1 cellular context compared by ENCODE assay signal in the genomic region with DNA sequence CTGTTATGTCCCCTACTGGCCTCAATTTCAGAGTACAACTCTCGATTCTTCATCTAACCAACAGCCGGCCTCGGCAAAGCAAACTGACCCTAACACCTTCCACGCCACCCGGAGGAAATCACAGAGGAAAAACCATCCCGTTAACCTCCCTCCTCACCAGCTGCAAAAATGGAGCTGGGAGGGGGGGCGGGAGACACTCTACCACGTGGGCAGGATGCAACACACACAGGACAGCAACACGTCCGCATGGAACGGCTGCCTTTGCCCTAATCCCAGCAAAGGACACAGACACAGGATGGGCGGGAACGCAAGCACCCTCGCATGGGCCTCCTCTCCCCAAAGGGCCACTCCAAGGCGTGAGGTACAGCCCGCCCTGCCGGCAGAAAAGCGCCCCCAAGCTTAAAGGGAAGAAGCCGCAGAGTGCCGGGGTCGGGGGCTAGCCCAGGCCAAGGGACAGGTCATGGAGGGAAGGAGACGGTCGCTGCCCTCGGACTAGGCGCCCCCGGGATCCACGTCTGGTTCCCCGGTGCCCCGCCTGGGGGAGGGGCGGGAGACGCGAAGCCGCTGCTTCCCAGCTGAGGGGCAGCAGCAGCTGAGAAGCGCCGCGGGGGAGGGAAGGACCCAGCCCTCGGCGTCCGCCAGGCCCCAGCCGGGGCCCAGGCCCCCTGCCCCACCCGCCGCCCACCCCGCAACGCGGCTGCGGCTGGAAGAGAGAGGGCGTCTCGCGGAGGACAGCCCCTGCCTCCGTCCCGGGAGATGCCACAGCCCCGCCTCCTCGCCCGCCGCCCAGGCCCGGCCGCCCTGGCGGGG.
TF ChIP-seq lines count a peak whose summit lies in the region.

No MANE protein-coding gene starts in this region.

TF ChIP-seq in HepG2, 621 proteins besides CTCF, POLR2A, EP300 and RAD21 (continued from another document and continues in another):
- 0 out of 2 replicates have a peak, but pooled peaks have one; percentile 32 for TF ChIP-seq ZNF318 (CRISPR knock-in tag; IDR thresholded peaks at IDR 0.05)
- 0 out of 2 replicates have a peak, but pooled peaks have one; percentile 17 for TF ChIP-seq ZNF564 (CRISPR knock-in tag; IDR thresholded peaks at IDR 0.05)
- no peak for TF ChIP-seq NBN (conservative IDR thresholded peaks at IDR 0.05)
- 0 out of 2 replicates have a peak, but pooled peaks have one; percentile 48 for TF ChIP-seq CAMTA2 (CRISPR knock-in tag; IDR thresholded peaks at IDR 0.05; ENCODE audit: borderline replicate concordance)
- TF ChIP-seq ZIK1 (CRISPR knock-in tag; IDR thresholded peaks at IDR 0.05; ENCODE audit: borderline replicate concordance, low read depth) = 0 out of 2 replicates have a peak, but pooled peaks have one; percentile 18
- peak; percentile 10 for TF ChIP-seq MXD3 (CRISPR knock-in tag; IDR thresholded peaks at IDR 0.05)
- TF ChIP-seq, protein P1, sequence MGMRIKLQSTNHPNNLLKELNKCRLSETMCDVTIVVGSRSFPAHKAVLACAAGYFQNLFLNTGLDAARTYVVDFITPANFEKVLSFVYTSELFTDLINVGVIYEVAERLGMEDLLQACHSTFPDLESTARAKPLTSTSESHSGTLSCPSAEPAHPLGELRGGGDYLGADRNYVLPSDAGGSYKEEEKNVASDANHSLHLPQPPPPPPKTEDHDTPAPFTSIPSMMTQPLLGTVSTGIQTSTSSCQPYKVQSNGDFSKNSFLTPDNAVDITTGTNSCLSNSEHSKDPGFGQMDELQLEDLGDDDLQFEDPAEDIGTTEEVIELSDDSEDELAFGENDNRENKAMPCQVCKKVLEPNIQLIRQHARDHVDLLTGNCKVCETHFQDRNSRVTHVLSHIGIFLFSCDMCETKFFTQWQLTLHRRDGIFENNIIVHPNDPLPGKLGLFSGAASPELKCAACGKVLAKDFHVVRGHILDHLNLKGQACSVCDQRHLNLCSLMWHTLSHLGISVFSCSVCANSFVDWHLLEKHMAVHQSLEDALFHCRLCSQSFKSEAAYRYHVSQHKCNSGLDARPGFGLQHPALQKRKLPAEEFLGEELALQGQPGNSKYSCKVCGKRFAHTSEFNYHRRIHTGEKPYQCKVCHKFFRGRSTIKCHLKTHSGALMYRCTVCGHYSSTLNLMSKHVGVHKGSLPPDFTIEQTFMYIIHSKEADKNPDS (CRISPR knock-in tag; IDR thresholded peaks at IDR 0.05) = peak; percentile 82; the same call in 1 of the 2 replicates
- TF ChIP-seq PPARG (CRISPR knock-in tag; conservative IDR thresholded peaks at IDR 0.05) = peak; percentile 65
- 0 out of 2 replicates have a peak, but pooled peaks have one; percentile 28 for TF ChIP-seq ZNF280B (CRISPR knock-in tag; IDR thresholded peaks at IDR 0.05; ENCODE audit: borderline replicate concordance)
- TF ChIP-seq, protein P2, sequence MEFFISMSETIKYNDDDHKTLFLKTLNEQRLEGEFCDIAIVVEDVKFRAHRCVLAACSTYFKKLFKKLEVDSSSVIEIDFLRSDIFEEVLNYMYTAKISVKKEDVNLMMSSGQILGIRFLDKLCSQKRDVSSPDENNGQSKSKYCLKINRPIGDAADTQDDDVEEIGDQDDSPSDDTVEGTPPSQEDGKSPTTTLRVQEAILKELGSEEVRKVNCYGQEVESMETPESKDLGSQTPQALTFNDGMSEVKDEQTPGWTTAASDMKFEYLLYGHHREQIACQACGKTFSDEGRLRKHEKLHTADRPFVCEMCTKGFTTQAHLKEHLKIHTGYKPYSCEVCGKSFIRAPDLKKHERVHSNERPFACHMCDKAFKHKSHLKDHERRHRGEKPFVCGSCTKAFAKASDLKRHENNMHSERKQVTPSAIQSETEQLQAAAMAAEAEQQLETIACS (CRISPR knock-in tag; IDR thresholded peaks at IDR 0.05) = no peak
- TF ChIP-seq RARA (CRISPR knock-in tag; IDR thresholded peaks at IDR 0.05) = no peak
- TF ChIP-seq, protein P3, sequence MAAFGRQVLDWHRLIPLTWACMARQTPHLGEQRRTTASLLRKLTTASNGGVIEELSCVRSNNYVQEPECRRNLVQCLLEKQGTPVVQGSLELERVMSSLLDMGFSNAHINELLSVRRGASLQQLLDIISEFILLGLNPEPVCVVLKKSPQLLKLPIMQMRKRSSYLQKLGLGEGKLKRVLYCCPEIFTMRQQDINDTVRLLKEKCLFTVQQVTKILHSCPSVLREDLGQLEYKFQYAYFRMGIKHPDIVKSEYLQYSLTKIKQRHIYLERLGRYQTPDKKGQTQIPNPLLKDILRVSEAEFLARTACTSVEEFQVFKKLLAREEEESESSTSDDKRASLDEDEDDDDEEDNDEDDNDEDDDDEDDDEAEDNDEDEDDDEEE (CRISPR knock-in tag; IDR thresholded peaks at IDR 0.05) = no peak
- TF ChIP-seq PITX1 (CRISPR knock-in tag; IDR thresholded peaks at IDR 0.05) = peak; percentile 71
- TF ChIP-seq SRY (CRISPR knock-in tag; IDR thresholded peaks at IDR 0.05) = peak; percentile 13; the same call in 1 of the 2 replicates
- TF ChIP-seq ZSCAN31 (CRISPR knock-in tag; IDR thresholded peaks at IDR 0.05; ENCODE audit: low read depth) = no peak
- no peak for TF ChIP-seq SIN3B (IDR thresholded peaks at IDR 0.05; ENCODE audit: low read length)
- 0 out of 2 replicates have a peak, but pooled peaks have one; percentile 6 for TF ChIP-seq GATAD2A (CRISPR knock-in tag; IDR thresholded peaks at IDR 0.05)
- peak; percentile 21; the same call in 1 of the 2 replicates for TF ChIP-seq RXRB (CRISPR knock-in tag; IDR thresholded peaks at IDR 0.05; ENCODE audit: borderline replicate concordance)
- peak; percentile 27; the same call in 1 of the 2 replicates for TF ChIP-seq ETV5 (CRISPR knock-in tag; IDR thresholded peaks at IDR 0.05; ENCODE audit: borderline replicate concordance)
- TF ChIP-seq, protein P4, sequence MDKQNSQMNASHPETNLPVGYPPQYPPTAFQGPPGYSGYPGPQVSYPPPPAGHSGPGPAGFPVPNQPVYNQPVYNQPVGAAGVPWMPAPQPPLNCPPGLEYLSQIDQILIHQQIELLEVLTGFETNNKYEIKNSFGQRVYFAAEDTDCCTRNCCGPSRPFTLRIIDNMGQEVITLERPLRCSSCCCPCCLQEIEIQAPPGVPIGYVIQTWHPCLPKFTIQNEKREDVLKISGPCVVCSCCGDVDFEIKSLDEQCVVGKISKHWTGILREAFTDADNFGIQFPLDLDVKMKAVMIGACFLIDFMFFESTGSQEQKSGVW (CRISPR knock-in tag; IDR thresholded peaks at IDR 0.05; ENCODE audit: borderline replicate concordance) = no peak
- no peak for TF ChIP-seq ZNF282 (IDR thresholded peaks at IDR 0.05; ENCODE audit: partially characterized antibody)
- TF ChIP-seq ZNF530 (CRISPR knock-in tag; IDR thresholded peaks at IDR 0.05; ENCODE audit: low read depth) = no peak
- TF ChIP-seq, protein P5, sequence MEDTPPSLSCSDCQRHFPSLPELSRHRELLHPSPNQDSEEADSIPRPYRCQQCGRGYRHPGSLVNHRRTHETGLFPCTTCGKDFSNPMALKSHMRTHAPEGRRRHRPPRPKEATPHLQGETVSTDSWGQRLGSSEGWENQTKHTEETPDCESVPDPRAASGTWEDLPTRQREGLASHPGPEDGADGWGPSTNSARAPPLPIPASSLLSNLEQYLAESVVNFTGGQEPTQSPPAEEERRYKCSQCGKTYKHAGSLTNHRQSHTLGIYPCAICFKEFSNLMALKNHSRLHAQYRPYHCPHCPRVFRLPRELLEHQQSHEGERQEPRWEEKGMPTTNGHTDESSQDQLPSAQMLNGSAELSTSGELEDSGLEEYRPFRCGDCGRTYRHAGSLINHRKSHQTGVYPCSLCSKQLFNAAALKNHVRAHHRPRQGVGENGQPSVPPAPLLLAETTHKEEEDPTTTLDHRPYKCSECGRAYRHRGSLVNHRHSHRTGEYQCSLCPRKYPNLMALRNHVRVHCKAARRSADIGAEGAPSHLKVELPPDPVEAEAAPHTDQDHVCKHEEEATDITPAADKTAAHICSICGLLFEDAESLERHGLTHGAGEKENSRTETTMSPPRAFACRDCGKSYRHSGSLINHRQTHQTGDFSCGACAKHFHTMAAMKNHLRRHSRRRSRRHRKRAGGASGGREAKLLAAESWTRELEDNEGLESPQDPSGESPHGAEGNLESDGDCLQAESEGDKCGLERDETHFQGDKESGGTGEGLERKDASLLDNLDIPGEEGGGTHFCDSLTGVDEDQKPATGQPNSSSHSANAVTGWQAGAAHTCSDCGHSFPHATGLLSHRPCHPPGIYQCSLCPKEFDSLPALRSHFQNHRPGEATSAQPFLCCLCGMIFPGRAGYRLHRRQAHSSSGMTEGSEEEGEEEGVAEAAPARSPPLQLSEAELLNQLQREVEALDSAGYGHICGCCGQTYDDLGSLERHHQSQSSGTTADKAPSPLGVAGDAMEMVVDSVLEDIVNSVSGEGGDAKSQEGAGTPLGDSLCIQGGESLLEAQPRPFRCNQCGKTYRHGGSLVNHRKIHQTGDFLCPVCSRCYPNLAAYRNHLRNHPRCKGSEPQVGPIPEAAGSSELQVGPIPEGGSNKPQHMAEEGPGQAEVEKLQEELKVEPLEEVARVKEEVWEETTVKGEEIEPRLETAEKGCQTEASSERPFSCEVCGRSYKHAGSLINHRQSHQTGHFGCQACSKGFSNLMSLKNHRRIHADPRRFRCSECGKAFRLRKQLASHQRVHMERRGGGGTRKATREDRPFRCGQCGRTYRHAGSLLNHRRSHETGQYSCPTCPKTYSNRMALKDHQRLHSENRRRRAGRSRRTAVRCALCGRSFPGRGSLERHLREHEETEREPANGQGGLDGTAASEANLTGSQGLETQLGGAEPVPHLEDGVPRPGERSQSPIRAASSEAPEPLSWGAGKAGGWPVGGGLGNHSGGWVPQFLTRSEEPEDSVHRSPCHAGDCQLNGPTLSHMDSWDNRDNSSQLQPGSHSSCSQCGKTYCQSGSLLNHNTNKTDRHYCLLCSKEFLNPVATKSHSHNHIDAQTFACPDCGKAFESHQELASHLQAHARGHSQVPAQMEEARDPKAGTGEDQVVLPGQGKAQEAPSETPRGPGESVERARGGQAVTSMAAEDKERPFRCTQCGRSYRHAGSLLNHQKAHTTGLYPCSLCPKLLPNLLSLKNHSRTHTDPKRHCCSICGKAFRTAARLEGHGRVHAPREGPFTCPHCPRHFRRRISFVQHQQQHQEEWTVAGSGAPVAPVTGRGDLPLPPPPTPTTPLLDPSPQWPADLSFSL (CRISPR knock-in tag; IDR thresholded peaks at IDR 0.05) = 0 out of 2 replicates have a peak, but pooled peaks have one; percentile 47
- TF ChIP-seq STAT5B (CRISPR knock-in tag; IDR thresholded peaks at IDR 0.05) = no peak
- TF ChIP-seq THAP11 (CRISPR knock-in tag; IDR thresholded peaks at IDR 0.05) = 0 out of 2 replicates have a peak, but pooled peaks have one; percentile 8
- no peak for TF ChIP-seq NR2F1 (CRISPR knock-in tag; IDR thresholded peaks at IDR 0.05)
- TF ChIP-seq ZBTB42 (CRISPR knock-in tag; IDR thresholded peaks at IDR 0.05) = no peak
- no peak for TF ChIP-seq ZNF768 (CRISPR knock-in tag; IDR thresholded peaks at IDR 0.05)
- peak; percentile 62; the same call in 1 of the 2 replicates for TF ChIP-seq RXRA (CRISPR knock-in tag; IDR thresholded peaks at IDR 0.05)
